In genomic region chr7:29587195-29587808, GRCh38 we compare ENCODE assay signal across 19 cellular contexts. TPM values are rescaled to one million over a fixed set of nuclear protein-coding genes. Genes with fewer than 3 reads are reported as not detected.
"Had no signal": no experiment of that assay in that cellular context is flagged by ENCODE, and none has a peak within 500 bp of the region (broad histone marks: within the 10 kb centered on the region; RNA-seq: fewer than 3 reads in every experiment).

No MANE protein-coding gene starts in this region.

- ATAC-seq: activated T-cell treated with anti-CD3 and anti-CD28 coated beads, Interleukin-2, amount 50 U/mL, for 72 hours; left lung; pancreas; psoas muscle had no signal

- FAIRE-seq: endometrium had no signal

- DNase-seq: activated CD4-positive, alpha-beta memory T cell treated with anti-CD3 and anti-CD28 coated beads, Interleukin-2, amount 10 ng/mL, durations not matched to agents 7 days and 5 days; activated CD4-positive, alpha-beta T cell treated with anti-CD3 and anti-CD28 coated beads for 4 hours; activated CD4-positive, CD25-positive, alpha-beta regulatory T cell; activated effector memory CD4-positive, alpha-beta T cell treated with anti-CD3 and anti-CD28 coated beads, Interleukin-2, amount 50 U/mL, for 16 hours; activated naive CD4-positive, alpha-beta T cell treated with anti-CD3 and anti-CD28 coated beads, Interleukin-2, amount 10 ng/mL, durations not matched to agents 7 days and 5 days; activated T-cell treated with anti-CD3 and anti-CD28 coated beads, Interleukin-2, amount 50 U/mL, for 72 hours; amygdala; effector CD4-positive, alpha-beta T cell; left lung; midbrain; nephron progenitor cell; pancreas; psoas muscle; stimulated activated CD4-positive, alpha-beta T cell treated with anti-CD3 and anti-CD28 coated beads, Interleukin-4, amount 100 ng/mL, for 24 hours; substantia nigra; T1000; thyroid gland had no signal

RNA-seq across cellular contexts. Expression of gene PRR15, which starts 23.7 kb away (rescaled TPM):
- total RNA-seq: activated CD4-positive, alpha-beta memory T cell treated with anti-CD3 and anti-CD28 coated beads, Interleukin-2, amount 10 ng/mL, durations not matched to agents 7 days and 5 days; activated T-cell treated with anti-CD3 and anti-CD28 coated beads, Interleukin-2, amount 50 U/mL, for 72 hours; myocyte had no signal
